Comparison of ENCODE assay signal across 14 cellular contexts in genomic region chr1:240687820-240688219, GRCh38.
DNase-seq lines count a peak whose midpoint lies in the region; ATAC-seq and TF ChIP-seq lines count a peak whose summit lies in the region.
"Had no signal": no experiment of that assay in that cellular context is flagged by ENCODE, and none has a peak within 500 bp of the region (broad histone marks: within the 10 kb centered on the region; RNA-seq: fewer than 3 reads in every experiment).

No MANE protein-coding gene starts in this region.

- H3K4me3 ChIP-seq in tibial artery: no peak overlapping the region
- H3K4me3 ChIP-seq: skin epidermis had no signal

- H3K9me3 ChIP-seq in tibial artery: no peaks in the 10 kb centered on the region
- H3K9me3 ChIP-seq: SK-N-SH had no signal

- CTCF ChIA-PET in WTC11 (lab: Charles Lee): no interaction called here

- H3K36me3 ChIP-seq in tibial artery: no peaks in the 10 kb centered on the region

- no peaks in the 10 kb centered on the region for H3K4me1 ChIP-seq in tibial artery

- no peaks in the 10 kb centered on the region for H3K36me3 Mint-ChIP-seq in activated naive CD8-positive, alpha-beta T cell treated with anti-CD3 and anti-CD28 coated beads, Interleukin-2, amount 10 ng/mL, durations not matched to agents 7 days and 5 days
- no peaks in the 10 kb centered on the region for H3K36me3 Mint-ChIP-seq in activated naive CD8-positive, alpha-beta T cell treated with anti-CD3 and anti-CD28 coated beads, Interleukin-2, amount 50 U/mL, for 24 hours (ENCODE audit: low read depth)
- H3K36me3 Mint-ChIP-seq in T-helper 1 cell treated with Interleukin-12 subunit alpha and Interleukin-12 subunit beta and Interleukin-4 antibody, amounts not matched to agents 30 μg/mL and 1 μg/mL, for 36 hours (ENCODE audit: low read depth): no peaks in the 10 kb centered on the region
- no peaks in the 10 kb centered on the region for H3K36me3 Mint-ChIP-seq in WTC11

- ATAC-seq in activated naive CD8-positive, alpha-beta T cell treated with anti-CD3 and anti-CD28 coated beads, Interleukin-2, amount 10 ng/mL, durations not matched to agents 7 days and 5 days (ENCODE audit: low read depth): peak; percentile 78
- ATAC-seq in activated naive CD8-positive, alpha-beta T cell treated with anti-CD3 and anti-CD28 coated beads, Interleukin-2, amount 50 U/mL, for 24 hours: no peak
- ATAC-seq in HG03097 (IDR thresholded peaks at IDR 0.05; ENCODE audit: low FRiP score, unreplicated experiment) (peak; percentile 98), WTC11 (no peak)
- ATAC-seq: left cardiac atrium had no signal

- no peak for DNase-seq in activated naive CD8-positive, alpha-beta T cell treated with anti-CD3 and anti-CD28 coated beads, Interleukin-2, amount 10 ng/mL, durations not matched to agents 7 days and 5 days
- DNase-seq in activated naive CD8-positive, alpha-beta T cell treated with anti-CD3 and anti-CD28 coated beads, Interleukin-2, amount 50 U/mL, for 24 hours: no peak
- DNase-seq in tibial artery (no peak), WTC11 (ENCODE audit: low spot score) (no peak), globus pallidus (ENCODE audit: low spot score) (no peak)
- DNase-seq in activated CD4-positive, CD25-positive, alpha-beta regulatory T cell (lab: John Stamatoyannopoulos, UW): no peak
- DNase-seq: H7, left cardiac atrium, NCI-H1092, NCI-H748 treated with DMSO at 0.1 percent for 48 hours, SK-N-SH had no signal

- H3K9me3 Mint-ChIP-seq in activated naive CD8-positive, alpha-beta T cell treated with anti-CD3 and anti-CD28 coated beads, Interleukin-2, amount 10 ng/mL, durations not matched to agents 7 days and 5 days: peaks cover 1% of the 10 kb centered on the region
- H3K9me3 Mint-ChIP-seq in activated naive CD8-positive, alpha-beta T cell treated with anti-CD3 and anti-CD28 coated beads, Interleukin-2, amount 50 U/mL, for 24 hours: no peaks in the 10 kb centered on the region
- H3K9me3 Mint-ChIP-seq in T-helper 1 cell treated with Interleukin-12 subunit alpha and Interleukin-12 subunit beta and Interleukin-4 antibody, amounts not matched to agents 30 μg/mL and 1 μg/mL, for 36 hours: no peaks in the 10 kb centered on the region
- no peaks in the 10 kb centered on the region for H3K9me3 Mint-ChIP-seq in WTC11

- no peaks in the 10 kb centered on the region for H3K27me3 ChIP-seq in tibial artery

- no peak overlapping the region for H3K27ac ChIP-seq in tibial artery
- H3K27ac ChIP-seq: skin epidermis had no signal

- H3K4me3 Mint-ChIP-seq in activated naive CD8-positive, alpha-beta T cell treated with anti-CD3 and anti-CD28 coated beads, Interleukin-2, amount 10 ng/mL, durations not matched to agents 7 days and 5 days: peak overlapping the region; percentile 25
- H3K4me3 Mint-ChIP-seq in activated naive CD8-positive, alpha-beta T cell treated with anti-CD3 and anti-CD28 coated beads, Interleukin-2, amount 50 U/mL, for 24 hours: no peak overlapping the region
- H3K4me3 Mint-ChIP-seq in T-helper 1 cell treated with Interleukin-12 subunit alpha and Interleukin-12 subunit beta and Interleukin-4 antibody, amounts not matched to agents 30 μg/mL and 1 μg/mL, for 36 hours: peak overlapping the region; percentile 21
- H3K4me3 Mint-ChIP-seq in WTC11: no peak overlapping the region

- peaks cover 6% of the 10 kb centered on the region for H3K4me1 Mint-ChIP-seq in activated naive CD8-positive, alpha-beta T cell treated with anti-CD3 and anti-CD28 coated beads, Interleukin-2, amount 10 ng/mL, durations not matched to agents 7 days and 5 days
- H3K4me1 Mint-ChIP-seq in activated naive CD8-positive, alpha-beta T cell treated with anti-CD3 and anti-CD28 coated beads, Interleukin-2, amount 50 U/mL, for 24 hours: peaks cover 4% of the 10 kb centered on the region
- peaks cover 7% of the 10 kb centered on the region for H3K4me1 Mint-ChIP-seq in T-helper 1 cell treated with Interleukin-12 subunit alpha and Interleukin-12 subunit beta and Interleukin-4 antibody, amounts not matched to agents 30 μg/mL and 1 μg/mL, for 36 hours (ENCODE audit: low read depth)
- H3K4me1 Mint-ChIP-seq in WTC11: peaks cover 19% of the 10 kb centered on the region

- no peak for TF ChIP-seq CTCF in tibial artery (IDR thresholded peaks at IDR 0.05)
- no peak for TF ChIP-seq CTCF in WTC11 (IDR thresholded peaks at IDR 0.05)

- intact Hi-C loops in tibial artery (cut with DNase I; ENCODE audit: low total_unique reads): no loop called here

- peak overlapping the region; percentile 56 for H3K27ac Mint-ChIP-seq in activated naive CD8-positive, alpha-beta T cell treated with anti-CD3 and anti-CD28 coated beads, Interleukin-2, amount 10 ng/mL, durations not matched to agents 7 days and 5 days
- no peak overlapping the region for H3K27ac Mint-ChIP-seq in activated naive CD8-positive, alpha-beta T cell treated with anti-CD3 and anti-CD28 coated beads, Interleukin-2, amount 50 U/mL, for 24 hours
- peak overlapping the region; percentile 26 for H3K27ac Mint-ChIP-seq in T-helper 1 cell treated with Interleukin-12 subunit alpha and Interleukin-12 subunit beta and Interleukin-4 antibody, amounts not matched to agents 30 μg/mL and 1 μg/mL, for 36 hours
- H3K27ac Mint-ChIP-seq in WTC11: no peak overlapping the region

- H3K27me3 Mint-ChIP-seq in activated naive CD8-positive, alpha-beta T cell treated with anti-CD3 and anti-CD28 coated beads, Interleukin-2, amount 10 ng/mL, durations not matched to agents 7 days and 5 days: peaks cover 6% of the 10 kb centered on the region
- no peaks in the 10 kb centered on the region for H3K27me3 Mint-ChIP-seq in activated naive CD8-positive, alpha-beta T cell treated with anti-CD3 and anti-CD28 coated beads, Interleukin-2, amount 50 U/mL, for 24 hours
- peaks cover 6% of the 10 kb centered on the region for H3K27me3 Mint-ChIP-seq in T-helper 1 cell treated with Interleukin-12 subunit alpha and Interleukin-12 subunit beta and Interleukin-4 antibody, amounts not matched to agents 30 μg/mL and 1 μg/mL, for 36 hours (ENCODE audit: low read depth)
- H3K27me3 Mint-ChIP-seq in WTC11 (ENCODE audit: low read depth): no peaks in the 10 kb centered on the region

- POLR2A ChIA-PET in activated naive CD8-positive, alpha-beta T cell treated with anti-CD3 and anti-CD28 coated beads, Interleukin-2, amount 10 ng/mL, durations not matched to agents 7 days and 5 days (lab: Charles Lee): interaction anchor here (0.7 to 0.9 kb wide), 2 partner anchors 75 to 163 kb away, joined by 3 to 4 read pairs; no protein-coding TSS in a partner anchor
- POLR2A ChIA-PET in WTC11 (lab: Charles Lee): no interaction called here

TF ChIP-seq in WTC11, 78 proteins besides CTCF, POLR2A, EP300 and RAD21:
- TF ChIP-seq AFF4 (CRISPR knock-in tag; IDR thresholded peaks at IDR 0.05; ENCODE audit: borderline replicate concordance) (no peak), IRF1 (CRISPR knock-in tag; IDR thresholded peaks at IDR 0.05) (no peak), SOX15 (CRISPR knock-in tag; IDR thresholded peaks at IDR 0.05) (no peak), ZNF423 (CRISPR knock-in tag; IDR thresholded peaks at IDR 0.05) (no peak)

Comparison
In these comparisons a context has a peak if more than half of its experiments do, and no peak if none do; other contexts are left out.
1. ATAC-seq: peak in activated naive CD8-positive, alpha-beta T cell treated with anti-CD3 and anti-CD28 coated beads, Interleukin-2, amount 10 ng/mL, durations not matched to agents 7 days and 5 days (single experiment) and HG03097 (single experiment); none in activated naive CD8-positive, alpha-beta T cell treated with anti-CD3 and anti-CD28 coated beads, Interleukin-2, amount 50 U/mL, for 24 hours (single experiment) and WTC11 (single experiment).
2. H3K27ac Mint-ChIP-seq: peak in activated naive CD8-positive, alpha-beta T cell treated with anti-CD3 and anti-CD28 coated beads, Interleukin-2, amount 10 ng/mL, durations not matched to agents 7 days and 5 days (single experiment) and T-helper 1 cell treated with Interleukin-12 subunit alpha and Interleukin-12 subunit beta and Interleukin-4 antibody, amounts not matched to agents 30 μg/mL and 1 μg/mL, for 36 hours (single experiment); none in activated naive CD8-positive, alpha-beta T cell treated with anti-CD3 and anti-CD28 coated beads, Interleukin-2, amount 50 U/mL, for 24 hours (single experiment) and WTC11 (single experiment).
3. H3K4me3 Mint-ChIP-seq: peak in activated naive CD8-positive, alpha-beta T cell treated with anti-CD3 and anti-CD28 coated beads, Interleukin-2, amount 10 ng/mL, durations not matched to agents 7 days and 5 days (single experiment) and T-helper 1 cell treated with Interleukin-12 subunit alpha and Interleukin-12 subunit beta and Interleukin-4 antibody, amounts not matched to agents 30 μg/mL and 1 μg/mL, for 36 hours (single experiment); none in activated naive CD8-positive, alpha-beta T cell treated with anti-CD3 and anti-CD28 coated beads, Interleukin-2, amount 50 U/mL, for 24 hours (single experiment) and WTC11 (single experiment).